In the genomic region with DNA sequence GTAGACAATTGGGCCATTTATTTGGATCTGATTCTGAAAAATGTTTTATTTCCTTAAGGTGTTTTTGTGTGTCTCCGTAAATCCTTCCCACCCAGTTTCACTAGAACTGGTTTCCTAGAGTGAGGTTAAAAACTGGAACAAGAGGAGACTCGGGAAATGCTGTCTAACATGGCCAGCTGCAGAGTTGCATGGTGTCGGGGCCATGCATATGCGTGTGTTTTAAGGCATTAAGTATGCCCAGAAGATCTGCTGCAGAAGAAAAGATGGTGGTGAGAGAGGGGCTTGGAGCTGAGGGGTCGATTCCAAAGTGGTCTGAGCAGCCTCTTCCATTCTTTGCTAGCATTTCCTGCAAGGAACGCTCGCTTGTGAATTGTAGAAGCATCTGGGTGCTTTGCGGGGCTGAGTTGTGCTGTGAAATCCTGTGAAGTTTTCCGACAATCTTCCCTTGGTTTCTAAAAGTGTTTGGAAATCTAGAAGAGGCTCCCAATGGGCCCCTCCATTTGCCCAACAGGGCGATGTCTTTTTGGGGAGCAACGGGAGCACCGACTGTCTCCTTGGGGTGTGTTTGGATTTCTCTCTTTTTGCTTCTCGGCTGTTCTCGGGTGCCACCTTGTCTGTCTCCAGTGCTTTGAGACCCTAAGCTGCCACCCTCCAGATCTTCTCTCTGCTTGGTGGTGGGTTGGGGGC, we compare ENCODE assay signal across 1 cellular context.
TF ChIP-seq lines count a peak whose summit lies in the region.

No MANE protein-coding gene starts in this region.

TF ChIP-seq in HepG2, 621 proteins besides CTCF, POLR2A, EP300 and RAD21 (continued from another document):
- TF ChIP-seq, protein P1, sequence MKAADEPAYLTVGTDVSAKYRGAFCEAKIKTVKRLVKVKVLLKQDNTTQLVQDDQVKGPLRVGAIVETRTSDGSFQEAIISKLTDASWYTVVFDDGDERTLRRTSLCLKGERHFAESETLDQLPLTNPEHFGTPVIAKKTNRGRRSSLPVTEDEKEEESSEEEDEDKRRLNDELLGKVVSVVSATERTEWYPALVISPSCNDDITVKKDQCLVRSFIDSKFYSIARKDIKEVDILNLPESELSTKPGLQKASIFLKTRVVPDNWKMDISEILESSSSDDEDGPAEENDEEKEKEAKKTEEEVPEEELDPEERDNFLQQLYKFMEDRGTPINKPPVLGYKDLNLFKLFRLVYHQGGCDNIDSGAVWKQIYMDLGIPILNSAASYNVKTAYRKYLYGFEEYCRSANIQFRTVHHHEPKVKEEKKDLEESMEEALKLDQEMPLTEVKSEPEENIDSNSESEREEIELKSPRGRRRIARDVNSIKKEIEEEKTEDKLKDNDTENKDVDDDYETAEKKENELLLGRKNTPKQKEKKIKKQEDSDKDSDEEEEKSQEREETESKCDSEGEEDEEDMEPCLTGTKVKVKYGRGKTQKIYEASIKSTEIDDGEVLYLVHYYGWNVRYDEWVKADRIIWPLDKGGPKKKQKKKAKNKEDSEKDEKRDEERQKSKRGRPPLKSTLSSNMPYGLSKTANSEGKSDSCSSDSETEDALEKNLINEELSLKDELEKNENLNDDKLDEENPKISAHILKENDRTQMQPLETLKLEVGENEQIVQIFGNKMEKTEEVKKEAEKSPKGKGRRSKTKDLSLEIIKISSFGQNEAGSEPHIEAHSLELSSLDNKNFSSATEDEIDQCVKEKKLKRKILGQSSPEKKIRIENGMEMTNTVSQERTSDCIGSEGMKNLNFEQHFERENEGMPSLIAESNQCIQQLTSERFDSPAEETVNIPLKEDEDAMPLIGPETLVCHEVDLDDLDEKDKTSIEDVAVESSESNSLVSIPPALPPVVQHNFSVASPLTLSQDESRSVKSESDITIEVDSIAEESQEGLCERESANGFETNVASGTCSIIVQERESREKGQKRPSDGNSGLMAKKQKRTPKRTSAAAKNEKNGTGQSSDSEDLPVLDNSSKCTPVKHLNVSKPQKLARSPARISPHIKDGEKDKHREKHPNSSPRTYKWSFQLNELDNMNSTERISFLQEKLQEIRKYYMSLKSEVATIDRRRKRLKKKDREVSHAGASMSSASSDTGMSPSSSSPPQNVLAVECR (CRISPR knock-in tag; IDR thresholded peaks at IDR 0.05; ENCODE audit: borderline replicate concordance): no peak
- TF ChIP-seq KDM4B (CRISPR knock-in tag; IDR thresholded peaks at IDR 0.05): no peak
- no peak for TF ChIP-seq MAF1 (CRISPR knock-in tag; IDR thresholded peaks at IDR 0.05; ENCODE audit: borderline replicate concordance)
